Comparison of ENCODE assay signal across 8 cellular contexts in the genomic region with DNA sequence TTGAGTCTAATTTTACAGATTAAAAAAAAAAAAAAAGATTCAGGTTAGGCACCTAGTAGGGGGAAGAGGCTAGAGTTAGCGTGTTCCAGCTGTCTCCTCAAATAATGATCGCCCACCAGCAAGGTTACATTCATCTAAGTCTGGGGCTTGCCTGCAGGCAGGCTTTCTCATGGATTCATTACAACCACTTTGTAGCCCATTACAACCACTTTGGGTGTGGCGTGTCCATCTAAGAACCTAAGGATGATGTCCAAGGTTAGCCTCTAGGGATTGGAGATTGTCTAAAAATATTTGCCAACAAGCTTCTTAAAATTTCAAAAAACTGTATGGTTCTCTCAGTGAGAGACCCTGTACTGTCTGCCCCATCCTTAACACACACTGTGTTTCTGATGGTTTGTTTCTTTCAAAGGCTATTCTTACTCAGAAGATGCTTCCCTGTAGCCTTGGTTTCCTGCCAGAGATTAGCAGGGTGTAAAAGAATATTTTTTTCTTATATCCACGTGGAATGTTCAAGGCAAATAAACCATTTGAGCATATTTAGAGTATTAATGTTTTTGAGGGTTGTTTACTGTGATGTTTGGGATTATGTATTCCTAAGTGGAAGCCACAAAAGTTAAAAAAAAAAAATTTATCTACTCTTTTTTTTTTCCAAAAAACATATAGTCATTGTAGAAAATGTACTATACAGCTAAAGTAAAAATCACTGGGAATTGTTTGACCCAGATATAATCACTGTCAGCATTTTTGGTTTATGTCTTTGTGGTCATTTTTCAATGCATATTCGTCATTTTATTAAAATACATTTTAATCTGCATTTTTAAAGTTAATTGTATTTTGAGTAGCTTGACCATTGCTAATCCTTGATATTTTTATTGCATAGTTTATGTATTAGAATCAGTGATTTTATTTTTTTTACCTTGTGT. TPM values are rescaled to one million over a fixed set of nuclear protein-coding genes. Genes with fewer than 3 reads are reported as not detected.
A peak's percentile ranks its signal among the peaks of the same experiment; 100 is the strongest.
DNase-seq lines count a peak whose midpoint lies in the region; FAIRE-seq and TF ChIP-seq lines count a peak whose summit lies in the region.

No MANE protein-coding gene starts in this region.

- H4K20me1 ChIP-seq in neural progenitor cell (ENCODE audit: low read depth): peaks cover 57% of the 10 kb centered on the region

- H3K4me3 ChIP-seq in effector memory CD4-positive, alpha-beta T cell (ENCODE audit: insufficient read depth, low read depth, low read length, poor library complexity, severe bottlenecking): peak overlapping the region; percentile 99
- H3K4me3 ChIP-seq in neural progenitor cell: peak overlapping the region; percentile 85

- peaks cover 31% of the 10 kb centered on the region for H3K4me1 Mint-ChIP-seq in neural progenitor cell

- peak overlapping the region; percentile 94 for H3K4me2 ChIP-seq in neural progenitor cell

- peaks cover 5% of the 10 kb centered on the region for H3K36me3 ChIP-seq in effector memory CD4-positive, alpha-beta T cell (ENCODE audit: control insufficient read depth, insufficient read depth, low read length)
- H3K36me3 ChIP-seq in neural progenitor cell: peaks cover 3% of the 10 kb centered on the region

- peak overlapping the region; percentile 62 for H3K27ac Mint-ChIP-seq in neural progenitor cell

- no peaks in the 10 kb centered on the region for H3K9me3 Mint-ChIP-seq in neural progenitor cell

- peaks cover 10% of the 10 kb centered on the region for H3K36me3 Mint-ChIP-seq in neural progenitor cell

- H2AFZ ChIP-seq in neural progenitor cell (replicated peaks): no peak overlapping the region

- H3K4me3 Mint-ChIP-seq in neural progenitor cell: peak overlapping the region; percentile 94

- H3F3A ChIP-seq in neural progenitor cell (ENCODE audit: low read depth): peaks cover 4% of the 10 kb centered on the region

- H3K4me1 ChIP-seq in effector memory CD4-positive, alpha-beta T cell (ENCODE audit: control insufficient read depth, insufficient read depth, low read length, poor library complexity, severe bottlenecking): no peaks in the 10 kb centered on the region
- H3K4me1 ChIP-seq in neural progenitor cell: peaks cover 16% of the 10 kb centered on the region

- no peak for FAIRE-seq in RCC 7860 (lab: Jason Lieb, UNC)

- intact Hi-C loops in head of caudate nucleus (cut with DNase I): loop anchor here (2.0 to 10.0 kb wide), 4 partner anchors 17 to 349 kb away; a partner anchor contains a TSS

- peak overlapping the region; percentile 82 for H3K27ac ChIP-seq in effector memory CD4-positive, alpha-beta T cell (ENCODE audit: insufficient read depth, low read length, poor library complexity, severe bottlenecking)
- no peak overlapping the region for H3K27ac ChIP-seq in neural progenitor cell

- H3K27me3 ChIP-seq in effector memory CD4-positive, alpha-beta T cell (replicated peaks; ENCODE audit: control insufficient read depth, insufficient read depth, low read length, poor library complexity, severe bottlenecking): no peaks in the 10 kb centered on the region
- H3K27me3 ChIP-seq in neural progenitor cell: peaks cover 30% of the 10 kb centered on the region

- peaks cover 3% of the 10 kb centered on the region for H3K27me3 Mint-ChIP-seq in neural progenitor cell (ENCODE audit: insufficient read depth, low read depth)

- peaks cover 66% of the 10 kb centered on the region for H3K79me2 ChIP-seq in neural progenitor cell (ENCODE audit: low read depth)

- peak overlapping the region; percentile 77 for H3K9ac ChIP-seq in neural progenitor cell

- DNase-seq in EL (peak; percentile 40), NCI-H748 treated with DMSO at 0.1 percent for 48 hours (lab: John Stamatoyannopoulos, UW) (peak; percentile 36), neural progenitor cell (ENCODE audit: low spot score) (no peak), head of caudate nucleus (no peak), NCI-H2029 treated with DMSO at 0.1 percent for 48 hours (lab: John Stamatoyannopoulos, UW) (no peak), C1 segment of cervical spinal cord (lab: John Stamatoyannopoulos, UW) (no peak), RCC 7860 (ENCODE audit: low spot score) (no peak)
- DNase-seq in effector memory CD4-positive, alpha-beta T cell: no peak

- no peak for TF ChIP-seq CTCF in neural progenitor cell (IDR thresholded peaks at IDR 0.05)

- H3K9me3 ChIP-seq in effector memory CD4-positive, alpha-beta T cell (ENCODE audit: control insufficient read depth, low read length): no peaks in the 10 kb centered on the region
- H3K9me3 ChIP-seq in neural progenitor cell (ENCODE audit: low read depth): no peaks in the 10 kb centered on the region

RNA-seq across cellular contexts. Expression of a gene that starts 1.7 kb away (rescaled TPM):
- 237 and 309 TPM in 2 replicates for total RNA-seq in neural progenitor cell (ENCODE audit: low replicate concordance)

Comparison
In these comparisons a context has a peak if more than half of its experiments do, and no peak if none do; other contexts are left out.
1. DNase-seq: peak in EL (single experiment) and NCI-H748 treated with DMSO at 0.1 percent for 48 hours (single experiment); none in effector memory CD4-positive, alpha-beta T cell (0 of 3), neural progenitor cell (single experiment), head of caudate nucleus (0 of 42), NCI-H2029 treated with DMSO at 0.1 percent for 48 hours (single experiment), C1 segment of cervical spinal cord (0 of 14) and RCC 7860 (single experiment).